8 cellular contexts compared by ENCODE assay signal in the genomic region with DNA sequence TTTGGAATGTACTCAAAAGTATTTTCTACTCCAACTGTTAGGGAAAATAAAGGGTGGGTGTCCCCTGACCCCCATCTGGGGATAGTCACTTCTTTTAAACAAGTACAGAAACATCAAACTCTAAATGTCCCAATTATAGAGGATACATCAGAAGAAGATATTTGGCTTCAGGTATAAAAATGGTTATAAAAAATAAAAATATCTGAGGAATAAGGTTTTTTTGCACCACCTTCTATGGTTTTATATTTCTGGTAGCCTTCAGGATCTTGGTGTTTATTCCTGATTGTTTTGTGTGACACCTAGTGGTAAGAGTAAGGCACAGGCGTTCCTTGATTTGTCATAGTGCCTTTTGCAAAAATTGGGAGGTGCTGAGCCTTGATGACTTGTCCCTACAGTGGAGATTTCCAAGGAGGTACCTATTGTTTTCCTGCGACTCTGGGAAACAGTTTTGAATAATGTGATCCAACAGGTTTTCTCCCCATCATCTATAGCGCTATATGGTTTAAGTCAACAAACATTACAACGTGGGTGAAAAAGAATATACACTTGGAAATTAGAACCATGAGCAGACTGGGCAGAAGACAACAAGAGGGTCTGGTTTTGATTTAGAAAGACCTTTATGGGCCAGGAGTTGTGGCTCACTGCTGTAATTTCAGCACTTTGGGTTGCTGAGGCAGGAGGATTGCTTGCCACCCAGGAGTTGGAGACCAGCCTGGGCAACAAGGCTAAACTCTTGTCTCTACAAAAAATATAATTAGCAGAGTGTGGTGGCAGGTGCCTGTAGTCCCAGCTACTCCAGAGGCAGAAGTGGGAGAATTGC. TPM values are rescaled to one million over a fixed set of nuclear protein-coding genes. Genes with fewer than 3 reads are reported as not detected.
DNase-seq lines count a peak whose midpoint lies in the region; ATAC-seq and TF ChIP-seq lines count a peak whose summit lies in the region.

No MANE protein-coding gene starts in this region.

- H3K36me3 ChIP-seq in heart right ventricle (peaks cover 0 to 17% (median 16%) of the 10 kb centered on the region in 9 donors), esophagus squamous epithelium (peaks cover 13 to 17% (median 16%) of the 10 kb centered on the region in 3 donors), ovary (no peaks in the 10 kb centered on the region)

- ATAC-seq in heart right ventricle (no peak), Right ventricle myocardium superior (ENCODE audit: poor library complexity) (no peak), SK-N-SH treated with all-trans-retinoic acid at 6 μM for 48 hours (peak; percentile 12; the same call in 1 of the 3 replicates), GM19455 (IDR thresholded peaks at IDR 0.05; ENCODE audit: unreplicated experiment) (no peak)

- TF ChIP-seq EP300 in ovary (IDR thresholded peaks at IDR 0.05), result no peak

- H3K27ac ChIP-seq in heart right ventricle (peak overlapping the region in 9 of 10 donors; percentile 16 to 100 (median 99)), esophagus squamous epithelium (peak overlapping the region in 3 of 4 donors; percentile 45 to 100 (median 95)), ovary (peak overlapping the region in 1 of 2 donors; percentile 7)

- TF ChIP-seq POLR2A in esophagus squamous epithelium (IDR thresholded peaks at IDR 0.05) (no peak), ovary (IDR thresholded peaks at IDR 0.05) (no peak)

- DNase-seq in heart right ventricle (peak in 1 of 2 donors; percentile 51), Right ventricle myocardium superior (no peak), NCI-H1048 (lab: John Stamatoyannopoulos, UW) (peak; percentile 13), esophagus squamous epithelium (lab: John Stamatoyannopoulos, UW) (no peak), ovary (peak in 1 of 5 donors; percentile 49)
- no peak for DNase-seq in stimulated activated naive CD4-positive, alpha-beta T cell treated with Interleukin-2 at 50 U/mL for 16 hours (lab: John Stamatoyannopoulos, UW)

- H3K4me1 ChIP-seq in heart right ventricle, result peaks cover 5 to 80% (median 51%) of the 10 kb centered on the region in 9 donors
- peaks cover 15 to 59% (median 19%) of the 10 kb centered on the region in 3 donors for H3K4me1 ChIP-seq in esophagus squamous epithelium
- peaks cover 6% of the 10 kb centered on the region for H3K4me1 ChIP-seq in ovary (ENCODE audit: insufficient read depth)

- 20 to 26% methylated on average over 4 of the region's 4 CpGs for WGBS in heart right ventricle, 2 donors
- 4 to 11% methylated on average over 4 of the region's 4 CpGs for WGBS in esophagus squamous epithelium, 2 donors
- 17 to 26% (median 22%) methylated on average over 4 of the region's 4 CpGs for WGBS in ovary, 3 donors

- intact Hi-C loops in heart right ventricle (cut with DNase I), result loop anchor here in 6 of 10 donors (2.0 to 10.0 kb wide), 8 partner anchors 102 to 285 kb away; a partner anchor contains a TSS
- intact Hi-C loops in Right ventricle myocardium superior (cut with DNase I), result loop anchor here (5.0 kb wide), 1 partner anchor 190 kb away; no protein-coding TSS in a partner anchor
- intact Hi-C loops in esophagus squamous epithelium (cut with DNase I), result loop anchor here (5.0 kb wide), 1 partner anchor 120 kb away; no protein-coding TSS in a partner anchor
- intact Hi-C loops in ovary (cut with DNase I), result loop anchor here in 3 of 4 donors (5.0 to 10.0 kb wide), 3 partner anchors 112 to 418 kb away; a partner anchor contains a TSS

- TF ChIP-seq CTCF in heart right ventricle (IDR thresholded peaks at IDR 0.05) (peak; percentile 74 to 93 (median 85)), esophagus squamous epithelium (IDR thresholded peaks at IDR 0.05) (peak; percentile 48 to 92 (median 88)), ovary (IDR thresholded peaks at IDR 0.05) (peak; percentile 52 to 83 (median 78))

- H3K9me3 ChIP-seq in heart right ventricle, result no peaks in the 10 kb centered on the region
- H3K9me3 ChIP-seq in esophagus squamous epithelium, result no peaks in the 10 kb centered on the region
- no peaks in the 10 kb centered on the region for H3K9me3 ChIP-seq in ovary

- H3K4me3 ChIP-seq in heart right ventricle, result no peak overlapping the region
- H3K4me3 ChIP-seq in esophagus squamous epithelium, result no peak overlapping the region
- no peak overlapping the region for H3K4me3 ChIP-seq in ovary

- no peaks in the 10 kb centered on the region for H3K27me3 ChIP-seq in heart right ventricle
- H3K27me3 ChIP-seq in esophagus squamous epithelium, result no peaks in the 10 kb centered on the region
- no peaks in the 10 kb centered on the region for H3K27me3 ChIP-seq in ovary

TF ChIP-seq in SK-N-SH treated with all-trans-retinoic acid at 6 μM for 48 hours, 23 proteins besides CTCF, POLR2A, EP300 and RAD21:
- TF ChIP-seq, protein P1, sequence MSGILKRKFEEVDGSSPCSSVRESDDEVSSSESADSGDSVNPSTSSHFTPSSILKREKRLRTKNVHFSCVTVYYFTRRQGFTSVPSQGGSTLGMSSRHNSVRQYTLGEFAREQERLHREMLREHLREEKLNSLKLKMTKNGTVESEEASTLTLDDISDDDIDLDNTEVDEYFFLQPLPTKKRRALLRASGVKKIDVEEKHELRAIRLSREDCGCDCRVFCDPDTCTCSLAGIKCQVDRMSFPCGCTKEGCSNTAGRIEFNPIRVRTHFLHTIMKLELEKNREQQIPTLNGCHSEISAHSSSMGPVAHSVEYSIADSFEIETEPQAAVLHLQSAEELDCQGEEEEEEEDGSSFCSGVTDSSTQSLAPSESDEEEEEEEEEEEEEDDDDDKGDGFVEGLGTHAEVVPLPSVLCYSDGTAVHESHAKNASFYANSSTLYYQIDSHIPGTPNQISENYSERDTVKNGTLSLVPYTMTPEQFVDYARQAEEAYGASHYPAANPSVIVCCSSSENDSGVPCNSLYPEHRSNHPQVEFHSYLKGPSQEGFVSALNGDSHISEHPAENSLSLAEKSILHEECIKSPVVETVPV (CRISPR knock-in tag; IDR thresholded peaks at IDR 0.05), result no peak
- no peak for TF ChIP-seq OSR1 (CRISPR knock-in tag; IDR thresholded peaks at IDR 0.05)

RNA-seq across cellular contexts. Expression of a gene that starts 2.5 kb away (rescaled TPM):
- total RNA-seq in heart right ventricle, result 10 to 100 TPM; 41.0 to 98.5 (median 58.7) TPM
- 10 to 100 TPM; 73.7 to 88.4 TPM for polyA plus RNA-seq in heart right ventricle
- total RNA-seq in Right ventricle myocardium superior, result 73.3 TPM
- total RNA-seq in esophagus squamous epithelium, result 100 to 1,000 TPM; 139 to 441 (median 298) TPM
- 1,000 to 10,000 TPM in 1 of 7 donors, 100 to 1,000 TPM in 6; 162 to 1,807 (median 236) TPM for total RNA-seq in ovary
- 100 to 1,000 TPM; 109 to 194 TPM for polyA plus RNA-seq in ovary
